20 cellular contexts compared by ENCODE assay signal in genomic region chr19:30311911-30312310, GRCh38.
A peak's percentile ranks its signal among the peaks of the same experiment; 100 is the strongest.
DNase-seq lines count a peak whose midpoint lies in the region; ATAC-seq and FAIRE-seq lines count a peak whose summit lies in the region.
"Had no signal": no experiment of that assay in that cellular context is flagged by ENCODE, and none has a peak within 500 bp of the region (broad histone marks: within the 10 kb centered on the region; RNA-seq: fewer than 3 reads in every experiment).

No MANE protein-coding gene starts in this region.

- peak overlapping the region; percentile 81 for H3K9ac ChIP-seq in Karpas-422 (ENCODE audit: low read length)
- H3K9ac ChIP-seq: BLaER1 treated with 17β-estradiol and CSF1 and Interleukin-3, amounts not matched to agents 10 nM and 100 nM had no signal

- H3K27ac ChIP-seq in Karpas-422 (ENCODE audit: low read length) (peak overlapping the region; percentile 99), small intestine (ENCODE audit: low read depth in 1 of 2, low read length in 1 of 2) (no peak overlapping the region)
- H3K27ac ChIP-seq: 22Rv1; A549; BLaER1 treated with 17β-estradiol and CSF1 and Interleukin-3, amounts not matched to agents 10 nM and 100 nM; C4-2B had no signal

- H3K9me3 ChIP-seq in Karpas-422 (ENCODE audit: low read length): no peaks in the 10 kb centered on the region
- no peaks in the 10 kb centered on the region for H3K9me3 ChIP-seq in small intestine (ENCODE audit: control insufficient read depth, low read depth)

- H3K4me1 ChIP-seq in Karpas-422 (ENCODE audit: low read length) (peaks cover 86% of the 10 kb centered on the region), small intestine (ENCODE audit: control insufficient read depth in 2 of 2, insufficient read depth in 1 of 2, low read depth in 1 of 2, low read length in 1 of 2) (no peaks in the 10 kb centered on the region)
- H3K4me1 ChIP-seq: A549; BLaER1 treated with 17β-estradiol and CSF1 and Interleukin-3, amounts not matched to agents 10 nM and 100 nM had no signal

- H3K4me2 ChIP-seq in Karpas-422 (ENCODE audit: low read depth, low read length, poor library complexity, severe bottlenecking): peak overlapping the region; percentile 58
- H3K4me2 ChIP-seq: A549; BLaER1 treated with 17β-estradiol and CSF1 and Interleukin-3, amounts not matched to agents 10 nM and 100 nM had no signal

- H3K79me2 ChIP-seq in Karpas-422 (ENCODE audit: low read length): no peaks in the 10 kb centered on the region

- peak overlapping the region; percentile 51; the same call in 1 of the 2 replicates for H3K4me3 ChIP-seq in Karpas-422 (ENCODE audit: low read length)
- no peak overlapping the region for H3K4me3 ChIP-seq in small intestine (ENCODE audit: low read depth in 1 of 2, low read length in 2 of 2)
- H3K4me3 ChIP-seq: A549; BLaER1 treated with 17β-estradiol and CSF1 and Interleukin-3, amounts not matched to agents 10 nM and 100 nM had no signal

- no peak overlapping the region for H2AFZ ChIP-seq in Karpas-422 (ENCODE audit: low read length)

- FAIRE-seq in urothelium cell line (lab: Jason Lieb, UNC) (peak; percentile 82), small intestine (lab: Jason Lieb, UNC) (no peak)
- FAIRE-seq: A549, D721Med, G401.6, GM12891, GM19239 had no signal

- ATAC-seq in HG03432 (IDR thresholded peaks at IDR 0.05; ENCODE audit: unreplicated experiment): no peak
- ATAC-seq: CD8-positive, alpha-beta T cell had no signal

- H3K27me3 ChIP-seq in Karpas-422 (ENCODE audit: low read length) (no peaks in the 10 kb centered on the region), small intestine (ENCODE audit: control insufficient read depth in 2 of 2, insufficient read depth in 2 of 2, low read length in 2 of 2) (no peaks in the 10 kb centered on the region)
- H3K27me3 ChIP-seq: BLaER1 treated with 17β-estradiol and CSF1 and Interleukin-3, amounts not matched to agents 10 nM and 100 nM had no signal

- H4K20me1 ChIP-seq in Karpas-422 (ENCODE audit: insufficient read depth, low read depth, low read length): no peaks in the 10 kb centered on the region
- H4K20me1 ChIP-seq: BLaER1 treated with 17β-estradiol and CSF1 and Interleukin-3, amounts not matched to agents 10 nM and 100 nM had no signal

- H3K9me2 ChIP-seq in Karpas-422 (replicated peaks; ENCODE audit: insufficient read depth, low read length): no peaks in the 10 kb centered on the region

- no peaks in the 10 kb centered on the region; the same call in 1 of the 2 replicates for H3K36me3 ChIP-seq in Karpas-422 (ENCODE audit: insufficient read depth, low read length)
- no peaks in the 10 kb centered on the region for H3K36me3 ChIP-seq in small intestine (ENCODE audit: control insufficient read depth in 2 of 2, insufficient read depth in 2 of 2, low read length in 2 of 2)
- H3K36me3 ChIP-seq: BLaER1 treated with 17β-estradiol and CSF1 and Interleukin-3, amounts not matched to agents 10 nM and 100 nM had no signal

- DNase-seq in Karpas-422 (peak; percentile 91), mesenteric fat pad (ENCODE audit: low spot score) (peak; percentile 9), urothelium cell line (ENCODE audit: low spot score) (no peak), small intestine (no peak)
- DNase-seq: AML-193; Caco-2; Calu3; CD4-positive, alpha-beta T cell; CD8-positive, alpha-beta T cell; DMS79 treated with DMSO at 0.1 percent for 48 hours; GF-D8 had no signal

- 90 to 94% (median 90%) methylated on average over 6 to 7 of the region's 7 CpGs for WGBS in small intestine, 3 donors

Comparison
In these comparisons a context has a peak if more than half of its experiments do, and no peak if none do; other contexts are left out.
1. DNase-seq: peak in Karpas-422 (single experiment) and mesenteric fat pad (single experiment); none in urothelium cell line (single experiment) and small intestine (single experiment).